19 cellular contexts compared by ENCODE assay signal in genomic region chr17:67033613-67034012, GRCh38. TPM values are rescaled to one million over a fixed set of nuclear protein-coding genes. Genes with fewer than 3 reads are reported as not detected.
A peak's percentile ranks its signal among the peaks of the same experiment; 100 is the strongest.
DNase-seq lines count a peak whose midpoint lies in the region; ATAC-seq and TF ChIP-seq lines count a peak whose summit lies in the region.
"Had no signal": no experiment of that assay in that cellular context is flagged by ENCODE, and none has a peak within 500 bp of the region (broad histone marks: within the 10 kb centered on the region; RNA-seq: fewer than 3 reads in every experiment).

No MANE protein-coding gene starts in this region.

- ATAC-seq in Right ventricle myocardium superior (ENCODE audit: poor library complexity) (no peak), left cardiac atrium (no peak), left ventricle myocardium superior (peak; percentile 37)
- ATAC-seq: A549; CD8-positive, alpha-beta T cell had no signal

- no peak overlapping the region for H3K4me3 ChIP-seq in osteoblast (ENCODE audit: insufficient read depth, low read length)
- H3K4me3 ChIP-seq: A549; BLaER1 treated with 17β-estradiol and CSF1 and Interleukin-3, amounts not matched to agents 10 nM and 100 nM had no signal

- H3K27me3 ChIP-seq in osteoblast (ENCODE audit: insufficient read depth, low read length): peaks cover 8% of the 10 kb centered on the region
- H3K27me3 ChIP-seq: BLaER1 treated with 17β-estradiol and CSF1 and Interleukin-3, amounts not matched to agents 10 nM and 100 nM had no signal

- H3K4me1 ChIP-seq in osteoblast (ENCODE audit: insufficient read depth, low read length): no peaks in the 10 kb centered on the region
- H3K4me1 ChIP-seq: A549 had no signal

- no peak for TF ChIP-seq CTCF in osteoblast (IDR thresholded peaks at IDR 0.05; ENCODE audit: extremely low read depth, low read depth, low read length)

- no peak overlapping the region for H2AFZ ChIP-seq in osteoblast (ENCODE audit: low read length)

- no peaks in the 10 kb centered on the region for H4K20me1 ChIP-seq in osteoblast (ENCODE audit: insufficient read depth, low read length)
- H4K20me1 ChIP-seq: BLaER1 treated with 17β-estradiol and CSF1 and Interleukin-3, amounts not matched to agents 10 nM and 100 nM had no signal

- intact Hi-C loops in Right ventricle myocardium superior (cut with DNase I): loop anchor here (10.0 kb wide), 1 partner anchor 89 kb away; no protein-coding TSS in a partner anchor
- intact Hi-C loops in left cardiac atrium (cut with DNase I): no loop called here
- intact Hi-C loops in left ventricle myocardium superior (cut with micrococcal nuclease): no loop called here
- intact Hi-C loops in cardiac septum (cut with DNase I): no loop called here

- H3K79me2 ChIP-seq in osteoblast (ENCODE audit: insufficient read depth, low read length): no peaks in the 10 kb centered on the region

- H3K9me3 ChIP-seq in osteoblast (ENCODE audit: low read depth, low read length): no peaks in the 10 kb centered on the region
- H3K9me3 ChIP-seq: A549, Caco-2 had no signal

- H3K36me3 ChIP-seq in osteoblast (ENCODE audit: insufficient read depth, low read length): no peaks in the 10 kb centered on the region
- H3K36me3 ChIP-seq: BLaER1 treated with 17β-estradiol and CSF1 and Interleukin-3, amounts not matched to agents 10 nM and 100 nM had no signal

- no peak overlapping the region for H3K27ac ChIP-seq in osteoblast (ENCODE audit: low read depth, low read length)
- H3K27ac ChIP-seq: 22Rv1; A549; BLaER1 treated with 17β-estradiol and CSF1 and Interleukin-3, amounts not matched to agents 10 nM and 100 nM; C4-2B had no signal

- no peak overlapping the region for H3K4me2 ChIP-seq in osteoblast (ENCODE audit: insufficient read depth, low read length)
- H3K4me2 ChIP-seq: A549; BLaER1 treated with 17β-estradiol and CSF1 and Interleukin-3, amounts not matched to agents 10 nM and 100 nM had no signal

- DNase-seq in Right ventricle myocardium superior (peak; percentile 20), left cardiac atrium (no peak), left ventricle myocardium superior (no peak), cardiac septum (ENCODE audit: low spot score) (no peak), osteoblast (ENCODE audit: insufficient read length, low spot score, missing footprints) (peak; percentile 14), SIG-M5 (lab: John Stamatoyannopoulos, UW) (no peak)
- DNase-seq: AML-193; Caco-2; Calu3; CD4-positive, alpha-beta T cell; CD8-positive, alpha-beta T cell; DMS79 treated with DMSO at 0.1 percent for 48 hours; GF-D8 had no signal

RNA-seq across cellular contexts. Expression of gene CACNG1, which starts 10.7 kb away (rescaled TPM):
- not detected for total RNA-seq in Right ventricle myocardium superior
- total RNA-seq in left cardiac atrium: not detected
- not detected for total RNA-seq in left ventricle myocardium superior
- not detected for total RNA-seq in cardiac septum
- not detected in 2 replicates for total RNA-seq in osteoblast
- total RNA-seq: A172; B cell; Caco-2; Calu3; CD4-positive, alpha-beta T cell; CD8-positive, alpha-beta T cell had no signal

Comparison
In these comparisons a context has a peak if more than half of its experiments do, and no peak if none do; other contexts are left out.
1. DNase-seq: peak in Right ventricle myocardium superior (single experiment) and osteoblast (single experiment); none in left cardiac atrium (single experiment), left ventricle myocardium superior (single experiment), cardiac septum (single experiment) and SIG-M5 (single experiment).